Comparison of ENCODE assay signal across 17 cellular contexts in genomic region chr9:89670114-89670513, GRCh38.
"Had no signal": no experiment of that assay in that cellular context is flagged by ENCODE, and none has a peak within 500 bp of the region (broad histone marks: within the 10 kb centered on the region; RNA-seq: fewer than 3 reads in every experiment).

No MANE protein-coding gene starts in this region.

- DNase-seq: activated CD4-positive, alpha-beta T cell treated with anti-CD3 and anti-CD28 coated beads for 1 hour; activated CD4-positive, alpha-beta T cell treated with anti-CD3 and anti-CD28 coated beads, Interleukin-2, amount 50 U/mL, for 1 hour; activated CD8-positive, alpha-beta T cell treated with anti-CD3 and anti-CD28 coated beads, Interleukin-2, amount 10 ng/mL, durations not matched to agents 7 days and 5 days; activated gamma-delta T cell treated with Interleukin-2 at 50 U/mL for 16 hours; anterior cingulate cortex; dermis blood vessel endothelial cell; effector CD8-positive, alpha-beta T cell; foreskin keratinocyte; mesendoderm; naive thymus-derived CD4-positive, alpha-beta T cell; stimulated activated CD4-positive, alpha-beta T cell treated with anti-CD3 and anti-CD28 coated beads, Interleukin-12 subunit alpha, Interleukin-12 subunit beta, amount 100 ng/mL, for 4 hours; stimulated activated CD4-positive, alpha-beta T cell treated with anti-CD3 and anti-CD28 coated beads, Interleukin-4, amount 100 ng/mL, for 4 hours; stimulated activated naive CD8-positive, alpha-beta T cell treated with anti-CD3 and anti-CD28 coated beads, Interleukin-15, Interleukin-2, amounts not matched to agents 100 U/mL and 50 U/mL, for 24 hours; substantia nigra; tibial artery; uterus had no signal

- H3K27ac ChIP-seq: foreskin keratinocyte, tibial artery, uterus had no signal

- H3K27me3 ChIP-seq: foreskin keratinocyte, tibial artery, uterus had no signal

- H3K4me3 ChIP-seq: prostate gland, tibial artery, uterus had no signal

- ATAC-seq: activated CD8-positive, alpha-beta T cell treated with anti-CD3 and anti-CD28 coated beads, Interleukin-2, amount 10 ng/mL, durations not matched to agents 7 days and 5 days; foreskin keratinocyte; naive thymus-derived CD4-positive, alpha-beta T cell; stimulated activated naive CD8-positive, alpha-beta T cell treated with anti-CD3 and anti-CD28 coated beads, Interleukin-15, Interleukin-2, amounts not matched to agents 100 U/mL and 50 U/mL, for 24 hours had no signal

- H3K36me3 ChIP-seq: prostate gland, tibial artery, uterus had no signal

- H3K9me3 ChIP-seq: prostate gland, tibial artery, uterus had no signal

- H3K4me1 ChIP-seq: foreskin keratinocyte, tibial artery, uterus had no signal
